In genomic region chr19:9752701-9753443, GRCh38 we compare ENCODE assay signal across 38 cellular contexts.
"Had no signal": no experiment of that assay in that cellular context is flagged by ENCODE, and none has a peak within 500 bp of the region (broad histone marks: within the 10 kb centered on the region; RNA-seq: fewer than 3 reads in every experiment).

No MANE protein-coding gene starts in this region.

- DNase-seq: activated B cell treated with CpG ODN at 0.5 μM for 24 hours; activated CD4-positive, alpha-beta memory T cell treated with anti-CD3 and anti-CD28 coated beads for 36 hours; activated CD4-positive, alpha-beta T cell treated with anti-CD3 and anti-CD28 coated beads for 4 hours; activated CD4-positive, alpha-beta T cell treated with anti-CD3 and anti-CD28 coated beads, Interleukin-2, amount 10 ng/mL, durations not matched to agents 24 days and 14 days; activated CD4-positive, alpha-beta T cell treated with anti-CD3 and anti-CD28 coated beads, Interleukin-2, amount 50 U/mL, for 1 hour; activated CD4-positive, alpha-beta T cell treated with anti-CD3 and anti-CD28 coated beads, Interleukin-2, amount 50 U/mL, for 4 hours; activated CD4-positive, CD25-positive, alpha-beta regulatory T cell treated with anti-CD3 and anti-CD28 coated beads, Interleukin-2, amount 50 U/mL, for 72 hours; activated CD8-positive, alpha-beta memory T cell treated with anti-CD3 and anti-CD28 coated beads, Interleukin-2, amount 50 U/mL, for 4 hours; activated CD8-positive, alpha-beta T cell treated with anti-CD3 and anti-CD28 coated beads for 36 hours; activated effector memory CD4-positive, alpha-beta T cell treated with anti-CD3 and anti-CD28 coated beads, Interleukin-2, amount 50 U/mL, for 16 hours; activated gamma-delta T cell treated with Interleukin-2 at 50 U/mL for 16 hours; activated naive CD4-positive, alpha-beta T cell; activated naive CD4-positive, alpha-beta T cell treated with anti-CD3 and anti-CD28 coated beads for 36 hours; activated naive CD4-positive, alpha-beta T cell treated with anti-CD3 and anti-CD28 coated beads, Interleukin-2, amount 50 U/mL, for 16 hours; activated naive CD8-positive, alpha-beta T cell treated with anti-CD3 and anti-CD28 coated beads for 36 hours; activated T-cell treated with anti-CD3 and anti-CD28 coated beads for 4 hours; activated T-cell treated with anti-CD3 and anti-CD28 coated beads, Interleukin-2, amount 50 U/mL, for 1 hour; activated T-cell treated with anti-CD3 and anti-CD28 coated beads, Interleukin-2, amount 50 U/mL, for 4 hours; activated T-cell treated with anti-CD3 and anti-CD28 coated beads, Interleukin-2, amount 50 U/mL, for 72 hours; amygdala; anterior cingulate cortex; caudate nucleus; cerebellar nuclear complex; T-helper 1 cell; T-helper 2 cell; T-helper 9 cell had no signal

- H3K27me3 Mint-ChIP-seq: activated B cell treated with CpG ODN at 0.5 μM for 24 hours; activated CD4-positive, alpha-beta memory T cell treated with anti-CD3 and anti-CD28 coated beads for 36 hours; activated CD4-positive, alpha-beta T cell treated with anti-CD3 and anti-CD28 coated beads, Interleukin-2, amount 10 ng/mL, durations not matched to agents 24 days and 14 days; activated CD8-positive, alpha-beta T cell treated with anti-CD3 and anti-CD28 coated beads for 36 hours; activated naive CD8-positive, alpha-beta T cell treated with anti-CD3 and anti-CD28 coated beads for 36 hours; activated T-helper 17 cell treated with anti-CD3 and anti-CD28 coated beads, Interleukin-2, amount 50 U/mL, for 72 hours; brain; central memory CD8-positive, alpha-beta T cell had no signal

- H3K4me3 ChIP-seq: ascending aorta, cardiac muscle cell had no signal

- H3K27me3 ChIP-seq: ascending aorta, cardiac muscle cell had no signal

- FAIRE-seq: bronchial epithelial cell, TTC549 had no signal

- H3K4me1 ChIP-seq: ascending aorta had no signal

- ATAC-seq: activated CD8-positive, alpha-beta T cell treated with anti-CD3 and anti-CD28 coated beads for 36 hours; activated naive CD4-positive, alpha-beta T cell treated with anti-CD3 and anti-CD28 coated beads, Interleukin-2, amount 50 U/mL, for 72 hours; activated T-cell treated with anti-CD3 and anti-CD28 coated beads, Interleukin-2, amount 50 U/mL, for 4 hours; activated T-cell treated with anti-CD3 and anti-CD28 coated beads, Interleukin-2, amount 50 U/mL, for 72 hours; activated T-helper 17 cell treated with anti-CD3 and anti-CD28 coated beads, Interleukin-2, amount 50 U/mL, for 72 hours had no signal

- H3K27ac ChIP-seq: ascending aorta, cardiac muscle cell, VCaP had no signal

- H3K27ac Mint-ChIP-seq: activated B cell treated with CpG ODN at 0.5 μM for 24 hours; activated CD4-positive, alpha-beta memory T cell treated with anti-CD3 and anti-CD28 coated beads for 36 hours; activated CD4-positive, alpha-beta T cell treated with anti-CD3 and anti-CD28 coated beads, Interleukin-2, amount 10 ng/mL, durations not matched to agents 24 days and 14 days; activated CD8-positive, alpha-beta T cell treated with anti-CD3 and anti-CD28 coated beads for 36 hours; activated naive CD4-positive, alpha-beta T cell treated with anti-CD3 and anti-CD28 coated beads for 36 hours; activated naive CD4-positive, alpha-beta T cell treated with anti-CD3 and anti-CD28 coated beads, Interleukin-2, amount 50 U/mL, for 72 hours; activated naive CD8-positive, alpha-beta T cell treated with anti-CD3 and anti-CD28 coated beads for 36 hours; activated T-cell treated with anti-CD3 and anti-CD28 coated beads, Interleukin-2, amount 50 U/mL, for 72 hours; activated T-helper 1 cell treated with anti-CD3 and anti-CD28 coated beads, Interleukin-12 subunit alpha, Interleukin-12 subunit beta, Interleukin-2, Interleukin-4 antibody, amounts not matched to agents 30 ng/mL and 10 ng/mL and 1 ng/mL, durations not matched to agents 14 hours and 24 hours and 36 hours; activated T-helper 17 cell treated with anti-CD3 and anti-CD28 coated beads, Interleukin-2, amount 50 U/mL, for 72 hours; brain; T-helper 1 cell treated with Interleukin-12 subunit alpha and Interleukin-12 subunit beta and Interleukin-4 antibody, amounts not matched to agents 30 μg/mL and 1 μg/mL, for 36 hours; T-helper 2 cell treated with Interferon-gamma antibody and Interleukin-4, amounts not matched to agents 5 μg/mL and 100 μg/mL, for 36 hours had no signal

- H3K4me1 Mint-ChIP-seq: activated B cell treated with CpG ODN at 0.5 μM for 24 hours; activated CD4-positive, alpha-beta T cell treated with anti-CD3 and anti-CD28 coated beads, Interleukin-2, amount 10 ng/mL, durations not matched to agents 24 days and 14 days; activated naive CD8-positive, alpha-beta T cell treated with anti-CD3 and anti-CD28 coated beads for 36 hours; activated T-helper 17 cell treated with anti-CD3 and anti-CD28 coated beads, Interleukin-2, amount 50 U/mL, for 72 hours; brain; central memory CD8-positive, alpha-beta T cell had no signal

- H3K4me3 Mint-ChIP-seq: activated B cell treated with CpG ODN at 0.5 μM for 24 hours; activated CD4-positive, alpha-beta memory T cell treated with anti-CD3 and anti-CD28 coated beads for 36 hours; activated CD4-positive, alpha-beta T cell treated with anti-CD3 and anti-CD28 coated beads, Interleukin-2, amount 10 ng/mL, durations not matched to agents 24 days and 14 days; activated CD8-positive, alpha-beta T cell treated with anti-CD3 and anti-CD28 coated beads for 36 hours; activated naive CD4-positive, alpha-beta T cell treated with anti-CD3 and anti-CD28 coated beads for 36 hours; activated naive CD8-positive, alpha-beta T cell treated with anti-CD3 and anti-CD28 coated beads for 36 hours; activated T-cell treated with anti-CD3 and anti-CD28 coated beads, Interleukin-2, amount 50 U/mL, for 4 hours; activated T-cell treated with anti-CD3 and anti-CD28 coated beads, Interleukin-2, amount 50 U/mL, for 72 hours; activated T-helper 1 cell treated with anti-CD3 and anti-CD28 coated beads, Interleukin-12 subunit alpha, Interleukin-12 subunit beta, Interleukin-2, Interleukin-4 antibody, amounts not matched to agents 30 ng/mL and 10 ng/mL and 1 ng/mL, durations not matched to agents 14 hours and 24 hours and 36 hours; activated T-helper 17 cell treated with anti-CD3 and anti-CD28 coated beads, Interleukin-2, amount 50 U/mL, for 72 hours; brain; central memory CD8-positive, alpha-beta T cell; T-helper 1 cell treated with Interleukin-12 subunit alpha and Interleukin-12 subunit beta and Interleukin-4 antibody, amounts not matched to agents 30 μg/mL and 1 μg/mL, for 36 hours; T-helper 2 cell treated with Interferon-gamma antibody and Interleukin-4, amounts not matched to agents 5 μg/mL and 100 μg/mL, for 36 hours had no signal
